8 cellular contexts compared by ENCODE assay signal in the genomic region with DNA sequence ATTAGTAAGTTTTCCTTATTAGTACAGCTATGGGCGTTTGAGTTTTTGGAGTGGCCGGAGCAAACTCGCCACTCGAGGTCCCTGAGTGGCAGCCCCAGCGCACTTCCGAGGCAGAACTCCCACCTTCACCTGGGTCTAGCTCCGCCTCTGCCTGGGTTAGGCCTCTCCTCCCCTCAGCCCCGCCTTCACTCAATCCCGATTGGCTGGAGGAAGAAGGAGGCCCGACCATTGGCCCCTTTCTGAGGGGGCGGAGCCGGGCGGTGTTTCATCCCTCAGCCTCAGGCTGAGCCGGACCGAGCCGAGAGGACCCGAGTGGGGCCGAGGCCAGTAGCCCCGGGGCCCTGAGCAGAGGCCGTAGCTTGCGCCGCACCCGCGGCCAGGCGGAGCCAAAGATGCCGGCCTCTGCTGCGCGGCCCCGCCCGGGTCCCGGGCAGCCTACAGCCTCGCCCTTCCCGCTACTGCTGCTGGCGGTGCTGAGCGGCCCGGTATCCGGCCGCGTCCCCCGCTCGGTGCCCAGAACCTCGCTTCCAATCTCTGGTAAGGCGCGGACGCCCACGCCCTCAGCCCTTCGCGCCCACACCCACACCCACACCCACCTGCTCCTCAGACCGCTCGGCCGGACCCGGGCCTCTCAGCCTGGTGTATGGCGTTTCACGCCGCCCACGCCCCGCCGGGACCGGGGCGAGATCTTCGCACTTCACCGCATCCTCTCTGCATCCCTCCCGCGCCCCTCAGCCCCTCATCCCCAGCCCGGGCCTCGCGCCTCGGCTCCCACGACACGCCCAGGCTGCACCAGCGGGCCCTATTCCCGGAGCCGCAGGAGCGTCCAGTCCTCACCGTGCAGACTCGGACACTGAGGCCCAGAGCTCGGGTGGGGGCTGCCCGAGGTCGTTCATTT. TPM values are rescaled to one million over a fixed set of nuclear protein-coding genes. Genes with fewer than 3 reads are reported as not detected.
DNase-seq lines count a peak whose midpoint lies in the region; ATAC-seq, FAIRE-seq and TF ChIP-seq lines count a peak whose summit lies in the region.

A gene with protein sequence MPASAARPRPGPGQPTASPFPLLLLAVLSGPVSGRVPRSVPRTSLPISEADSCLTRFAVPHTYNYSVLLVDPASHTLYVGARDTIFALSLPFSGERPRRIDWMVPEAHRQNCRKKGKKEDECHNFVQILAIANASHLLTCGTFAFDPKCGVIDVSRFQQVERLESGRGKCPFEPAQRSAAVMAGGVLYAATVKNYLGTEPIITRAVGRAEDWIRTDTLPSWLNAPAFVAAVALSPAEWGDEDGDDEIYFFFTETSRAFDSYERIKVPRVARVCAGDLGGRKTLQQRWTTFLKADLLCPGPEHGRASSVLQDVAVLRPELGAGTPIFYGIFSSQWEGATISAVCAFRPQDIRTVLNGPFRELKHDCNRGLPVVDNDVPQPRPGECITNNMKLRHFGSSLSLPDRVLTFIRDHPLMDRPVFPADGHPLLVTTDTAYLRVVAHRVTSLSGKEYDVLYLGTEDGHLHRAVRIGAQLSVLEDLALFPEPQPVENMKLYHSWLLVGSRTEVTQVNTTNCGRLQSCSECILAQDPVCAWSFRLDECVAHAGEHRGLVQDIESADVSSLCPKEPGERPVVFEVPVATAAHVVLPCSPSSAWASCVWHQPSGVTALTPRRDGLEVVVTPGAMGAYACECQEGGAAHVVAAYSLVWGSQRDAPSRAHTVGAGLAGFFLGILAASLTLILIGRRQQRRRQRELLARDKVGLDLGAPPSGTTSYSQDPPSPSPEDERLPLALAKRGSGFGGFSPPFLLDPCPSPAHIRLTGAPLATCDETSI (plus strand): TSS at position 263 of the 898 bp plus-strand sequence. CDS start 130 bp downstream, at position 393.

- H3K36me3 Mint-ChIP-seq in activated naive CD8-positive, alpha-beta T cell treated with anti-CD3 and anti-CD28 coated beads, Interleukin-2, amount 10 ng/mL, durations not matched to agents 7 days and 5 days, result peaks cover 2% of the 10 kb centered on the region

- H3K9me3 ChIP-seq in pancreas (no peaks in the 10 kb centered on the region), tibial artery (no peaks in the 10 kb centered on the region)

- peak within 1 kb of the TSS; percentile 83 for H3K4me3 Mint-ChIP-seq in activated naive CD8-positive, alpha-beta T cell treated with anti-CD3 and anti-CD28 coated beads, Interleukin-2, amount 10 ng/mL, durations not matched to agents 7 days and 5 days

- intact Hi-C loops in Right ventricle myocardium inferior (cut with DNase I) (loop anchor here (10.0 kb wide), 1 partner anchor 149 kb away; a partner anchor contains a TSS), pancreas (cut with DNase I) (no loop called here), tibial artery (cut with DNase I; ENCODE audit: low total_unique reads) (no loop called here)

- H3K27ac ChIP-seq in pancreas (no peak within 1 kb of the TSS), tibial artery (peak within 1 kb of the TSS; percentile 63 to 73)

- peak within 1 kb of the TSS; percentile 57 for H3K27ac Mint-ChIP-seq in activated naive CD8-positive, alpha-beta T cell treated with anti-CD3 and anti-CD28 coated beads, Interleukin-2, amount 10 ng/mL, durations not matched to agents 7 days and 5 days

- H3K4me1 Mint-ChIP-seq in activated naive CD8-positive, alpha-beta T cell treated with anti-CD3 and anti-CD28 coated beads, Interleukin-2, amount 10 ng/mL, durations not matched to agents 7 days and 5 days, result peaks cover 11% of the 10 kb centered on the region

- peak; percentile 43 for TF ChIP-seq POLR2A in GM10847 (IDR thresholded peaks at IDR 0.05; ENCODE audit: extremely low read depth, insufficient read length)

- POLR2A ChIA-PET in activated naive CD8-positive, alpha-beta T cell treated with anti-CD3 and anti-CD28 coated beads, Interleukin-2, amount 10 ng/mL, durations not matched to agents 7 days and 5 days (lab: Charles Lee), result interaction anchor here (0.9 kb wide), 1 partner anchor 27 kb away, joined by 4 read pairs; no protein-coding TSS in a partner anchor

- TF ChIP-seq CTCF in pancreas (IDR thresholded peaks at IDR 0.05) (no peak), tibial artery (IDR thresholded peaks at IDR 0.05) (no peak)

- H3K9me3 Mint-ChIP-seq in activated naive CD8-positive, alpha-beta T cell treated with anti-CD3 and anti-CD28 coated beads, Interleukin-2, amount 10 ng/mL, durations not matched to agents 7 days and 5 days, result no peaks in the 10 kb centered on the region

- FAIRE-seq in pancreas (lab: Jason Lieb, UNC), result peak; percentile 53

- DNase-seq in NCI-H1105 (lab: John Stamatoyannopoulos, UW), result peak; percentile 96
- DNase-seq in SKM-1 treated with dmso at 0.1 percent for 144 hours (lab: John Stamatoyannopoulos, UW; ENCODE audit: unreplicated experiment), result peak; percentile 96
- peak; percentile 92 for DNase-seq in activated naive CD8-positive, alpha-beta T cell treated with anti-CD3 and anti-CD28 coated beads, Interleukin-2, amount 10 ng/mL, durations not matched to agents 7 days and 5 days
- peak; percentile 97 for DNase-seq in Right ventricle myocardium inferior (ENCODE audit: missing footprints)
- peak; percentile 94 to 99 (median 98) for DNase-seq in pancreas
- DNase-seq in tibial artery, result peak; percentile 95 to 98

- no peaks in the 10 kb centered on the region for H3K27me3 ChIP-seq in pancreas
- peaks cover 0 to under 1% of the 10 kb centered on the region in 2 donors for H3K27me3 ChIP-seq in tibial artery

- H3K27me3 Mint-ChIP-seq in activated naive CD8-positive, alpha-beta T cell treated with anti-CD3 and anti-CD28 coated beads, Interleukin-2, amount 10 ng/mL, durations not matched to agents 7 days and 5 days, result no peaks in the 10 kb centered on the region

- H3K4me3 ChIP-seq in pancreas, result peak within 1 kb of the TSS; percentile 62 to 86 (median 70)
- H3K4me3 ChIP-seq in tibial artery, result peak within 1 kb of the TSS; percentile 69 to 87

- WGBS in pancreas, 2 donors, result 0 to 1% methylated on average over 75 to 79 of the region's 79 CpGs

- ATAC-seq in HG02642 (IDR thresholded peaks at IDR 0.05; ENCODE audit: poor library complexity, unreplicated experiment) (peak; percentile 100), Right ventricle myocardium inferior (peak; percentile 99), pancreas (peak; percentile 99 to 100 (median 100))
- ATAC-seq in activated naive CD8-positive, alpha-beta T cell treated with anti-CD3 and anti-CD28 coated beads, Interleukin-2, amount 10 ng/mL, durations not matched to agents 7 days and 5 days (ENCODE audit: low read depth), result peak; percentile 99

- H3K36me3 ChIP-seq in pancreas, result no peaks in the 10 kb centered on the region
- H3K36me3 ChIP-seq in tibial artery, result peaks cover 0 to 20% (median 0%) of the 10 kb centered on the region in 3 donors

- H3K4me1 ChIP-seq in pancreas, result no peaks in the 10 kb centered on the region
- H3K4me1 ChIP-seq in tibial artery, result peaks cover 0 to 10% (median 8%) of the 10 kb centered on the region in 4 donors

RNA-seq across cellular contexts. Expression of the gene that starts here (rescaled TPM):
- total RNA-seq in activated naive CD8-positive, alpha-beta T cell treated with anti-CD3 and anti-CD28 coated beads, Interleukin-2, amount 10 ng/mL, durations not matched to agents 7 days and 5 days, result 10 to 100 TPM in 1 of 2 experiments, 1 to 10 TPM in 1; 9.6 to 11.1 TPM
- total RNA-seq in Right ventricle myocardium inferior (3.7 TPM), pancreas (1 to 10 TPM; 1.9 to 5.9 (median 3.1) TPM)
- 1 to 10 TPM; 1.9 to 2.9 TPM for polyA plus RNA-seq in pancreas

Comparison
In these comparisons a context has a peak if more than half of its experiments do, and no peak if none do; other contexts are left out.
1. H3K27ac ChIP-seq: peak in tibial artery (2 of 2); none in pancreas (0 of 4).
2. Peak in every context shown above with its lines, with median percentiles within 50 percentile points of each other: ATAC-seq and DNase-seq.